ENCODE assay signal across 8 cellular contexts in genomic region chr11:70270877-70271634, GRCh38. TPM values are rescaled to one million over a fixed set of nuclear protein-coding genes. Genes with fewer than 3 reads are reported as not detected.
DNase-seq lines count a peak whose midpoint lies in the region; ATAC-seq, FAIRE-seq and TF ChIP-seq lines count a peak whose summit lies in the region.

No MANE protein-coding gene starts in this region.

- H3K9ac ChIP-seq in endothelial cell of umbilical vein (replicated peaks; ENCODE audit: extremely low read depth, insufficient read depth, low read length) (peak overlapping the region; percentile 87), mucosa of stomach (ENCODE audit: low read length) (peak overlapping the region; percentile 66)

- TF ChIP-seq CTCF in HFF-Myc (IDR thresholded peaks at IDR 0.05; ENCODE audit: low read depth, low read length, missing control alignments) (no peak), endothelial cell of umbilical vein (IDR thresholded peaks at IDR 0.05; ENCODE audit: extremely low read depth in 1 of 2, insufficient read depth in 1 of 2, low read depth in 1 of 2, low read length in 2 of 2) (no peak)
- peak; percentile 28 for TF ChIP-seq CTCF in activated CD8-positive, alpha-beta T cell treated with anti-CD3 and anti-CD28 coated beads for 36 hours (IDR thresholded peaks at IDR 0.05)

- H3K79me2 ChIP-seq in endothelial cell of umbilical vein (ENCODE audit: control insufficient read depth, insufficient read depth, low read length): peaks cover 44% of the 10 kb centered on the region

- H3K27me3 ChIP-seq in endothelial cell of umbilical vein (ENCODE audit: control insufficient read depth in 2 of 2, insufficient read depth in 2 of 2, low read length in 2 of 2) (peaks cover 0 to 6% of the 10 kb centered on the region in 2 experiments), mucosa of stomach (ENCODE audit: control insufficient read depth, insufficient read depth, low read length) (no peaks in the 10 kb centered on the region)

- H3K9me3 Mint-ChIP-seq in activated CD8-positive, alpha-beta T cell treated with anti-CD3 and anti-CD28 coated beads for 36 hours: no peaks in the 10 kb centered on the region
- no peaks in the 10 kb centered on the region for H3K9me3 Mint-ChIP-seq in stimulated activated naive CD8-positive, alpha-beta T cell treated with anti-CD3 and anti-CD28 coated beads, Interleukin-15, Interleukin-2, amounts not matched to agents 100 ng/mL and 50 ng/mL, for 24 hours

- H3K4me1 ChIP-seq in endothelial cell of umbilical vein (ENCODE audit: control insufficient read depth, extremely low read depth, insufficient read depth, low read length) (peaks cover 15% of the 10 kb centered on the region), mucosa of stomach (ENCODE audit: control insufficient read depth, insufficient read depth, low read length) (peaks cover 15% of the 10 kb centered on the region)

- H3K27ac Mint-ChIP-seq in activated CD8-positive, alpha-beta T cell treated with anti-CD3 and anti-CD28 coated beads for 36 hours: peak overlapping the region; percentile 83
- H3K27ac Mint-ChIP-seq in stimulated activated naive CD8-positive, alpha-beta T cell treated with anti-CD3 and anti-CD28 coated beads, Interleukin-15, Interleukin-2, amounts not matched to agents 100 ng/mL and 50 ng/mL, for 24 hours: peak overlapping the region; percentile 78

- POLR2A ChIA-PET in activated CD8-positive, alpha-beta T cell treated with anti-CD3 and anti-CD28 coated beads for 36 hours (lab: Charles Lee): interaction anchor here (0.8 to 1.4 kb wide), 2 partner anchors 66 to 68 kb away, joined by 3 to 4 read pairs; partner anchors contain the start of gene FADD
- POLR2A ChIA-PET in endothelial cell of umbilical vein (lab: Charles Lee): no interaction called here

- intact Hi-C loops in activated CD8-positive, alpha-beta T cell treated with anti-CD3 and anti-CD28 coated beads for 36 hours (cut with micrococcal nuclease): no loop called here
- intact Hi-C loops in endothelial cell of umbilical vein (cut with micrococcal nuclease): loop anchor here (1.0 to 2.0 kb wide), 3 partner anchors 36 to 128 kb away; partner anchors contain the start of gene CTTN

- peak overlapping the region; percentile 83 for H3K4me3 ChIP-seq in HFF-Myc (replicated peaks; ENCODE audit: low read depth, low read length)
- H3K4me3 ChIP-seq in endothelial cell of umbilical vein (replicated peaks in 1 of 3; ENCODE audit: insufficient read depth in 1 of 3, low read depth in 1 of 3, low read length in 3 of 3): peak overlapping the region; percentile 60 to 87 (median 86)
- peak overlapping the region; percentile 61 for H3K4me3 ChIP-seq in mucosa of stomach (ENCODE audit: low read length)

- dilution Hi-C loops in endothelial cell of umbilical vein (cut with MboI; ENCODE audit: extremely low pct_ligation_motif_present, low sequenced_read_pairs): no loop called here

- TF ChIP-seq POLR2A in GM12892 (IDR thresholded peaks at IDR 0.05; ENCODE audit: low read depth, low read length): no peak
- no peak for TF ChIP-seq POLR2A in endothelial cell of umbilical vein (IDR thresholded peaks at IDR 0.05; ENCODE audit: low read depth, low read length)

- peaks cover 2% of the 10 kb centered on the region for H4K20me1 ChIP-seq in endothelial cell of umbilical vein (replicated peaks; ENCODE audit: control insufficient read depth, extremely low read depth, insufficient read depth, low read length)

- peak overlapping the region; percentile 89 for H3K27ac ChIP-seq in endothelial cell of umbilical vein (ENCODE audit: insufficient read depth, low read depth, low read length)

- peak; percentile 58 for FAIRE-seq in GM12892 (lab: Jason Lieb, UNC)
- FAIRE-seq in endothelial cell of umbilical vein (lab: Jason Lieb, UNC): peak; percentile 77

- DNase-seq in GM12892 (ENCODE audit: insufficient read length) (peak; percentile 41), HFF-Myc (ENCODE audit: extremely low read depth, low read depth) (no peak), NAMALWA (ENCODE audit: low spot score) (peak; percentile 54), endothelial cell of umbilical vein (ENCODE audit: low read depth, low spot score) (peak; percentile 36), inferior parietal cortex (ENCODE audit: extremely low spot score) (no peak)
- DNase-seq in activated CD8-positive, alpha-beta T cell treated with anti-CD3 and anti-CD28 coated beads for 36 hours: peak; percentile 43

- BruUV-seq in endothelial cell of umbilical vein (replicated peaks; lab: Mats Ljungman, UMichigan): no TSS peak

- no peaks in the 10 kb centered on the region for H3K9me1 ChIP-seq in endothelial cell of umbilical vein (replicated peaks; ENCODE audit: control insufficient read depth, extremely low read depth, insufficient read depth, low read length)

- H3K4me3 Mint-ChIP-seq in activated CD8-positive, alpha-beta T cell treated with anti-CD3 and anti-CD28 coated beads for 36 hours: peak overlapping the region; percentile 83
- H3K4me3 Mint-ChIP-seq in stimulated activated naive CD8-positive, alpha-beta T cell treated with anti-CD3 and anti-CD28 coated beads, Interleukin-15, Interleukin-2, amounts not matched to agents 100 ng/mL and 50 ng/mL, for 24 hours: peak overlapping the region; percentile 88

- peaks cover 8% of the 10 kb centered on the region for H3K27me3 Mint-ChIP-seq in activated CD8-positive, alpha-beta T cell treated with anti-CD3 and anti-CD28 coated beads for 36 hours
- peaks cover 19% of the 10 kb centered on the region for H3K27me3 Mint-ChIP-seq in stimulated activated naive CD8-positive, alpha-beta T cell treated with anti-CD3 and anti-CD28 coated beads, Interleukin-15, Interleukin-2, amounts not matched to agents 100 ng/mL and 50 ng/mL, for 24 hours

- peak overlapping the region; percentile 91 for H3K4me2 ChIP-seq in endothelial cell of umbilical vein (ENCODE audit: insufficient read depth, low read length)

- peaks cover 33% of the 10 kb centered on the region for H3K36me3 Mint-ChIP-seq in activated CD8-positive, alpha-beta T cell treated with anti-CD3 and anti-CD28 coated beads for 36 hours (ENCODE audit: low read depth)
- peaks cover 34% of the 10 kb centered on the region for H3K36me3 Mint-ChIP-seq in stimulated activated naive CD8-positive, alpha-beta T cell treated with anti-CD3 and anti-CD28 coated beads, Interleukin-15, Interleukin-2, amounts not matched to agents 100 ng/mL and 50 ng/mL, for 24 hours (ENCODE audit: low read depth)

- H3K36me3 ChIP-seq in endothelial cell of umbilical vein (ENCODE audit: control insufficient read depth in 2 of 2, extremely low read depth in 1 of 2, insufficient read depth in 2 of 2, low read length in 2 of 2): peaks cover 10 to 11% of the 10 kb centered on the region in 2 experiments
- H3K36me3 ChIP-seq in mucosa of stomach (ENCODE audit: control insufficient read depth, insufficient read depth, low read length): peaks cover 3% of the 10 kb centered on the region

- no peaks in the 10 kb centered on the region for H3K9me3 ChIP-seq in endothelial cell of umbilical vein (replicated peaks; ENCODE audit: control insufficient read depth, insufficient read depth, low read length)
- no peaks in the 10 kb centered on the region for H3K9me3 ChIP-seq in mucosa of stomach (ENCODE audit: control insufficient read depth, low read length)

- CTCF ChIA-PET in activated CD8-positive, alpha-beta T cell treated with anti-CD3 and anti-CD28 coated beads for 36 hours (lab: Charles Lee): no interaction called here
- CTCF ChIA-PET in endothelial cell of umbilical vein (lab: Charles Lee): interaction anchor here (1.0 to 1.4 kb wide), 3 partner anchors 14 to 74 kb away, joined by 3 to 6 read pairs (median 3); no protein-coding TSS in a partner anchor

- peak; percentile 61 for ATAC-seq in activated CD8-positive, alpha-beta T cell treated with anti-CD3 and anti-CD28 coated beads for 36 hours

- peaks cover 39% of the 10 kb centered on the region for H3K4me1 Mint-ChIP-seq in activated CD8-positive, alpha-beta T cell treated with anti-CD3 and anti-CD28 coated beads for 36 hours (ENCODE audit: low read depth)
- peaks cover 51% of the 10 kb centered on the region for H3K4me1 Mint-ChIP-seq in stimulated activated naive CD8-positive, alpha-beta T cell treated with anti-CD3 and anti-CD28 coated beads, Interleukin-15, Interleukin-2, amounts not matched to agents 100 ng/mL and 50 ng/mL, for 24 hours (ENCODE audit: low read depth)

- H2AFZ ChIP-seq in endothelial cell of umbilical vein (ENCODE audit: low read depth, low read length): peak overlapping the region; percentile 66

TF ChIP-seq in endothelial cell of umbilical vein, 7 proteins besides CTCF, POLR2A, EP300 and RAD21:
- TF ChIP-seq JUN (IDR thresholded peaks at IDR 0.05; ENCODE audit: borderline replicate concordance, insufficient read depth, insufficient read length, low read depth) (no peak), GATA2 (IDR thresholded peaks at IDR 0.05; ENCODE audit: insufficient read depth, insufficient read length, low read depth, low read length) (no peak), FOS (IDR thresholded peaks at IDR 0.05; ENCODE audit: borderline replicate concordance, insufficient read depth, low read length) (no peak), EZH2 (IDR thresholded peaks at IDR 0.05; ENCODE audit: borderline replicate concordance, low read depth, low read length, severe bottlenecking) (no peak), MYC (IDR thresholded peaks at IDR 0.05; ENCODE audit: low read depth, low read length) (no peak), MAX (IDR thresholded peaks at IDR 0.05; ENCODE audit: insufficient read depth, insufficient read length) (no peak), POLR2AphosphoS5 (IDR thresholded peaks at IDR 0.05; ENCODE audit: insufficient read depth, low read depth, low read length) (no peak)

RNA-seq across cellular contexts. Expression of gene PPFIA1, which starts 0.6 kb away (rescaled TPM):
- 15.3 TPM for polyA plus RNA-seq in GM12892 (2012; ENCODE audit: missing spikeins)
- total RNA-seq in activated CD8-positive, alpha-beta T cell treated with anti-CD3 and anti-CD28 coated beads for 36 hours: 10 to 100 TPM; 27.2 to 30.9 TPM
- total RNA-seq in endothelial cell of umbilical vein: 60.7 and 60.9 TPM in 2 replicates
- 44.3 and 49.9 TPM in 2 replicates for polyA plus RNA-seq in endothelial cell of umbilical vein
- 37.0 and 38.1 TPM in 2 replicates for polyA plus RNA-seq in endothelial cell of umbilical vein (2011; cell fraction: cytosol; rRNA removed)
- 219 and 240 TPM in 2 replicates for polyA plus RNA-seq in endothelial cell of umbilical vein (2011; cell fraction: nucleus; rRNA removed)
- polyA plus RNA-seq in endothelial cell of umbilical vein (2012): 31.2 and 34.2 TPM in 2 replicates
- 126 and 153 TPM in 2 replicates for polyA minus RNA-seq in endothelial cell of umbilical vein
- 86.1 TPM for polyA minus RNA-seq in endothelial cell of umbilical vein (2011; cell fraction: cytosol; rRNA and poly(A)+ RNA removed)
- 107 and 120 TPM in 2 replicates for polyA minus RNA-seq in endothelial cell of umbilical vein (2011; cell fraction: nucleus; rRNA and poly(A)+ RNA removed)

Comparison
In these comparisons a context has a peak if more than half of its experiments do, and no peak if none do; other contexts are left out.
1. DNase-seq: peak in GM12892 (single experiment), NAMALWA (single experiment), activated CD8-positive, alpha-beta T cell treated with anti-CD3 and anti-CD28 coated beads for 36 hours (single experiment) and endothelial cell of umbilical vein (single experiment); none in HFF-Myc (single experiment) and inferior parietal cortex (single experiment).
2. Peak in every context shown above with its lines, with median percentiles within 50 percentile points of each other: H3K4me3 ChIP-seq.